Comparison of ENCODE assay signal across 10 cellular contexts in the genomic region with DNA sequence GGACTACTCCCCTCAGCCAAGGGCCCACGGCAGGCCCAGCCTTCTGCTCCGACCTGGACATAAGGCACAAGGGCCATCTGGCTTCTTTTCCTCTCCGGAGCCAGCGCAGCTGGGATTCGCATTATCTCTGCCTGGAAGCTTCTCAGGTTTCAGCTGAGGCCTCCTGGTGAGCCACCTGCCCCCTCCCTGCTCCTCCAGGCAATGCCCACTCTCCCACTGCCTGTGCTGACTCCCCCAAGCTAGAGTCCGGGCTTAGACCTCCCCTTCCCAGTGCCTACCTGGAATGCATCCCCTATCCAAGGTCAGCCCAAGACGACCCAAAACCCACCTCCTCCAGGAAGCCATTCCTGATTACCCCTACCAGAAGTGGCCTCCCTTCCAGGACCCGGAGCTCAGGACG.
DNase-seq lines count a peak whose midpoint lies in the region; ATAC-seq and TF ChIP-seq lines count a peak whose summit lies in the region.
"Had no signal": no experiment of that assay in that cellular context is flagged by ENCODE, and none has a peak within 500 bp of the region (broad histone marks: within the 10 kb centered on the region; RNA-seq: fewer than 3 reads in every experiment).

No MANE protein-coding gene starts in this region.

- intact Hi-C loops in Calu3 (cut with micrococcal nuclease; ENCODE audit: unreplicated experiment) (no loop called here), stomach (cut with DNase I; ENCODE audit: low total_unique reads) (no loop called here)

- H3K36me3 ChIP-seq in stomach, result peaks cover 0 to 34% (median 6%) of the 10 kb centered on the region in 4 donors

- no peak overlapping the region for H3K4me3 ChIP-seq in stomach

- H3K27me3 ChIP-seq in stomach, result no peaks in the 10 kb centered on the region

- WGBS in stomach, 5 donors, result 69 to 81% (median 70%) methylated on average over 7 to 9 of the region's 9 CpGs

- no peak for TF ChIP-seq CTCF in Calu3 (IDR thresholded peaks at IDR 0.05; ENCODE audit: unreplicated experiment)
- no peak for TF ChIP-seq CTCF in glutamatergic neuron (IDR thresholded peaks at IDR 0.05; ENCODE audit: partially characterized antibody, unreplicated experiment)
- no peak for TF ChIP-seq CTCF in stomach (IDR thresholded peaks at IDR 0.05)

- H3K9me3 ChIP-seq in stomach, result no peaks in the 10 kb centered on the region

- no TSS peak for BruUV-seq in Calu3 (replicated peaks; lab: Mats Ljungman, UMichigan)

- H3K36me3 Mint-ChIP-seq in Calu3 (ENCODE audit: insufficient read depth, unreplicated experiment), result peaks cover 87% of the 10 kb centered on the region
- no peaks in the 10 kb centered on the region for H3K36me3 Mint-ChIP-seq in glutamatergic neuron (ENCODE audit: unreplicated experiment)

- no peak overlapping the region for H3K27ac ChIP-seq in stomach

- H3K4me1 Mint-ChIP-seq in Calu3 (ENCODE audit: low read depth, unreplicated experiment) (peaks cover 20% of the 10 kb centered on the region), glutamatergic neuron (ENCODE audit: low read depth, unreplicated experiment) (peaks cover 51% of the 10 kb centered on the region)

- no peak for TF ChIP-seq EP300 in stomach (IDR thresholded peaks at IDR 0.05)

- no peak for TF ChIP-seq POLR2A in stomach (IDR thresholded peaks at IDR 0.05)

- no peak overlapping the region for H3K4me3 Mint-ChIP-seq in Calu3 (ENCODE audit: low read depth, unreplicated experiment)
- H3K4me3 Mint-ChIP-seq in glutamatergic neuron (ENCODE audit: unreplicated experiment), result peak overlapping the region; percentile 57
- H3K4me3 Mint-ChIP-seq: CD8-positive, alpha-beta memory T cell had no signal

- H3K27ac Mint-ChIP-seq in Calu3 (ENCODE audit: unreplicated experiment) (peak overlapping the region; percentile 72), glutamatergic neuron (ENCODE audit: unreplicated experiment) (peak overlapping the region; percentile 99)

- ATAC-seq in HG02885 (IDR thresholded peaks at IDR 0.05; ENCODE audit: poor library complexity, unreplicated experiment) (no peak), GM21381 (IDR thresholded peaks at IDR 0.05; ENCODE audit: unreplicated experiment) (no peak)
- ATAC-seq: left lobe of liver had no signal

- H3K9me3 Mint-ChIP-seq in Calu3 (ENCODE audit: low read depth, unreplicated experiment) (no peaks in the 10 kb centered on the region), glutamatergic neuron (ENCODE audit: unreplicated experiment) (peaks cover 36% of the 10 kb centered on the region)

- peaks cover 0 to 10% (median 3%) of the 10 kb centered on the region in 4 donors for H3K4me1 ChIP-seq in stomach

- CTCF ChIA-PET in Calu3 (lab: Charles Lee), result no interaction called here

- no peaks in the 10 kb centered on the region for H3K27me3 Mint-ChIP-seq in Calu3 (ENCODE audit: unreplicated experiment)
- H3K27me3 Mint-ChIP-seq in glutamatergic neuron (ENCODE audit: unreplicated experiment), result peaks cover 22% of the 10 kb centered on the region

- no peak for DNase-seq in Calu3
- DNase-seq in NCI-H1092 (lab: John Stamatoyannopoulos, UW), result peak; percentile 96
- DNase-seq in NCI-H69 (lab: John Stamatoyannopoulos, UW), result peak; percentile 99
- peak; percentile 93 for DNase-seq in glutamatergic neuron
- no peak for DNase-seq in stomach
- DNase-seq in hypothalamus (lab: John Stamatoyannopoulos, UW), result no peak
- DNase-seq: CD8-positive, alpha-beta memory T cell had no signal

Comparison
In these comparisons a context has a peak if more than half of its experiments do, and no peak if none do; other contexts are left out.
1. DNase-seq: peak in NCI-H1092 (single experiment), NCI-H69 (single experiment) and glutamatergic neuron (single experiment); none in Calu3 (single experiment), stomach (single experiment) and hypothalamus (0 of 51).